In genomic region chr12:131047789-131048610, GRCh38 we compare ENCODE assay signal across 14 cellular contexts.
DNase-seq lines count a peak whose midpoint lies in the region; ATAC-seq, FAIRE-seq and TF ChIP-seq lines count a peak whose summit lies in the region.
"Had no signal": no experiment of that assay in that cellular context is flagged by ENCODE, and none has a peak within 500 bp of the region (broad histone marks: within the 10 kb centered on the region; RNA-seq: fewer than 3 reads in every experiment).

No MANE protein-coding gene starts in this region.

- no peak overlapping the region for H3K56ac ChIP-seq in H1 (replicated peaks; ENCODE audit: insufficient read length, low read depth, low read length)

- WGBS in H1 (ENCODE audit: extremely low coverage in 1 of 2, insufficient coverage in 1 of 2, insufficient read length in 1 of 2, insufficient replicate concordance in 2 of 2, low coverage in 1 of 2, low lambda C conversion rate in 2 of 2, missing lambda C conversion rate in 1 of 2), 2 experiments, result 94% methylated on average over 24 of the region's 24 CpGs; no CpG with 5 or more reads in 1 of the 2 experiments

- no peak overlapping the region for H2BK15ac ChIP-seq in H1 (ENCODE audit: low read length)

- H3K79me2 ChIP-seq in H1 (ENCODE audit: control insufficient read depth in 1 of 2, insufficient read depth in 2 of 2, low read length in 2 of 2), result no peaks in the 10 kb centered on the region

- no peak for TF ChIP-seq CTCF in H1 (IDR thresholded peaks at IDR 0.05; ENCODE audit: control extremely low read depth in 1 of 3, insufficient read depth in 1 of 3, low read depth in 1 of 3, low read length in 3 of 3)
- no peak for TF ChIP-seq CTCF in lower lobe of right lung (IDR thresholded peaks at IDR 0.05)

- POLR2A ChIA-PET in H1 (lab: Charles Lee; ENCODE audit: partially characterized antibody), result no interaction called here

- no peak overlapping the region for H2BK20ac ChIP-seq in H1 (ENCODE audit: low read length)

- H3K4me1 ChIP-seq in H1 (replicated peaks in 1 of 4; ENCODE audit: control insufficient read depth in 3 of 4, insufficient read depth in 4 of 4, low read length in 3 of 4) (no peaks in the 10 kb centered on the region), lower lobe of right lung (no peaks in the 10 kb centered on the region), subcutaneous abdominal adipose tissue (ENCODE audit: control insufficient read depth in 5 of 5, insufficient read depth in 5 of 5, low read length in 5 of 5) (peaks cover 5 to 39% (median 24%) of the 10 kb centered on the region in 5 donors)

- no peak overlapping the region for H3K14ac ChIP-seq in H1 (ENCODE audit: insufficient read length)

- no peak overlapping the region for H2BK5ac ChIP-seq in H1 (ENCODE audit: low read depth, low read length)

- H2AK5ac ChIP-seq in H1 (ENCODE audit: low read depth, low read length), result no peak overlapping the region

- no peak overlapping the region for H2BK12ac ChIP-seq in H1 (ENCODE audit: low read depth, low read length)

- H3K9ac ChIP-seq in H1 (replicated peaks in 1 of 4; ENCODE audit: extremely low read depth in 1 of 4, low read depth in 3 of 4, low read length in 3 of 4), result no peak overlapping the region
- H3K9ac ChIP-seq in subcutaneous abdominal adipose tissue (ENCODE audit: low read length in 5 of 5), result no peak overlapping the region

- H3K36me3 ChIP-seq in H7 (replicated peaks; ENCODE audit: control insufficient read depth, insufficient read depth, low read length), result no peaks in the 10 kb centered on the region
- no peaks in the 10 kb centered on the region for H3K36me3 ChIP-seq in H1 (ENCODE audit: control insufficient read depth in 2 of 4, insufficient read depth in 4 of 4, low read length in 3 of 4)
- peaks cover 5% of the 10 kb centered on the region for H3K36me3 ChIP-seq in lower lobe of right lung
- no peaks in the 10 kb centered on the region for H3K36me3 ChIP-seq in subcutaneous abdominal adipose tissue (ENCODE audit: control insufficient read depth in 5 of 5, insufficient read depth in 5 of 5, low read length in 5 of 5)
- H3K36me3 ChIP-seq: gastrocnemius medialis had no signal

- ATAC-seq in lower lobe of right lung (peak; percentile 5 to 20), HG02981 (IDR thresholded peaks at IDR 0.05; ENCODE audit: unreplicated experiment) (no peak)

- no peaks in the 10 kb centered on the region for H3K23me2 ChIP-seq in H1 (ENCODE audit: low read depth, low read length)

- peak overlapping the region; percentile 20; the same call in 1 of the 2 replicates for H4K8ac ChIP-seq in H1 (ENCODE audit: extremely low read depth, insufficient read depth, low read length)

- H3K23ac ChIP-seq in H1 (ENCODE audit: insufficient read length), result no peak overlapping the region

- FAIRE-seq in H1 (lab: Jason Lieb, UNC), result no peak
- FAIRE-seq: RCC 7860 had no signal

- no peak overlapping the region for H3K4ac ChIP-seq in H1 (replicated peaks; ENCODE audit: insufficient read length, low read depth, low read length)

- H2BK120ac ChIP-seq in H1 (replicated peaks; ENCODE audit: low read depth, low read length), result no peak overlapping the region

- no peaks in the 10 kb centered on the region for H3K79me1 ChIP-seq in H1 (ENCODE audit: low read depth, low read length)

- no peaks in the 10 kb centered on the region for H3K9me3 ChIP-seq in H1 (ENCODE audit: insufficient read depth in 2 of 2, low read depth in 1 of 2, low read length in 1 of 2)
- H3K9me3 ChIP-seq in lower lobe of right lung, result no peaks in the 10 kb centered on the region
- no peaks in the 10 kb centered on the region for H3K9me3 ChIP-seq in subcutaneous abdominal adipose tissue (ENCODE audit: control insufficient read depth in 5 of 5, low read length in 5 of 5)
- H3K9me3 ChIP-seq: gastrocnemius medialis had no signal

- peaks cover 0 to 1% of the 10 kb centered on the region in 2 experiments for H4K20me1 ChIP-seq in H1 (replicated peaks in 1 of 2; ENCODE audit: control insufficient read depth in 1 of 2, insufficient read depth in 2 of 2, low read length in 2 of 2)

- no peak for TF ChIP-seq POLR2A in H1 (IDR thresholded peaks at IDR 0.05; ENCODE audit: control extremely low read depth in 1 of 2, low read depth in 2 of 2, low read length in 2 of 2)

- no peak overlapping the region for H4K91ac ChIP-seq in H1 (replicated peaks; ENCODE audit: insufficient read length, low read length)

- no peak overlapping the region for H2AFZ ChIP-seq in H1 (ENCODE audit: low read length)

- TF ChIP-seq RAD21 in H1 (IDR thresholded peaks at IDR 0.05 in 1 of 2, conservative IDR thresholded peaks at IDR 0.05 in 1 of 2; ENCODE audit: low read depth in 2 of 2, low read length in 2 of 2), result no peak

- no peak overlapping the region for H4K5ac ChIP-seq in H1 (ENCODE audit: insufficient read length, low read depth, low read length)

- intact Hi-C loops in lower lobe of right lung (cut with DNase I), result no loop called here

- CTCF ChIA-PET in H1 (lab: Charles Lee; ENCODE audit: partially characterized antibody), result interaction anchor here (0.6 to 1.4 kb wide), 4 partner anchors 21 to 67 kb away, joined by 3 to 4 read pairs (median 4); no protein-coding TSS in a partner anchor

- no peak overlapping the region for H3K27ac ChIP-seq in H1 (ENCODE audit: low read depth, low read length)
- H3K27ac ChIP-seq in lower lobe of right lung, result peak overlapping the region; percentile 36
- H3K27ac ChIP-seq in subcutaneous abdominal adipose tissue (ENCODE audit: low read depth, low read length), result peak overlapping the region; percentile 26

- H3K27me3 ChIP-seq in H7 (ENCODE audit: control insufficient read depth, insufficient read depth, low read length) (no peaks in the 10 kb centered on the region), H1 (replicated peaks in 1 of 4; ENCODE audit: control insufficient read depth in 3 of 4, extremely low read depth in 1 of 4, insufficient read depth in 3 of 4, low read length in 3 of 4) (no peaks in the 10 kb centered on the region), lower lobe of right lung (ENCODE audit: low read depth) (no peaks in the 10 kb centered on the region), subcutaneous abdominal adipose tissue (ENCODE audit: control insufficient read depth in 5 of 5, insufficient read depth in 4 of 5, low read length in 5 of 5) (peaks cover 0 to 16% (median 5%) of the 10 kb centered on the region in 5 donors)
- H3K27me3 ChIP-seq: gastrocnemius medialis had no signal

- H3K18ac ChIP-seq in H1 (ENCODE audit: extremely low read depth, low read length), result no peak overlapping the region

- no peak for TF ChIP-seq EP300 in H1 (IDR thresholded peaks at IDR 0.05; ENCODE audit: borderline replicate concordance in 1 of 2, low read depth in 2 of 2, low read length in 2 of 2)

- peak; percentile 50 for DNase-seq in H7
- DNase-seq in H1 (ENCODE audit: low read depth in 1 of 2, low spot score in 2 of 2), result no peak
- DNase-seq in lower lobe of right lung, result peak; percentile 47
- DNase-seq in HuH-7 (ENCODE audit: low spot score), result no peak
- no peak for DNase-seq in NCI-H1436 treated with DMSO at 0.1 percent for 48 hours (lab: John Stamatoyannopoulos, UW)
- DNase-seq: activated CD4-positive, alpha-beta T cell treated with anti-CD3 and anti-CD28 coated beads for 4 hours; cortex of kidney; GDM1; NCI-H1092 treated with DMSO at 0.1 percent for 48 hours; retina had no signal

- H3K4me3 ChIP-seq in H7 (ENCODE audit: insufficient read depth, low read depth, low read length) (no peak overlapping the region), H1 (ENCODE audit: extremely low read depth in 1 of 4, insufficient read depth in 2 of 4, low read depth in 3 of 4, low read length in 4 of 4) (no peak overlapping the region), lower lobe of right lung (no peak overlapping the region), subcutaneous abdominal adipose tissue (ENCODE audit: low read depth in 1 of 5, low read length in 5 of 5) (peak overlapping the region in 1 of 5 donors; percentile 26)
- H3K4me3 ChIP-seq: gastrocnemius medialis had no signal

- no peak overlapping the region for H3K4me2 ChIP-seq in H1 (ENCODE audit: insufficient read depth in 1 of 2, low read depth in 2 of 2, low read length in 2 of 2)

TF ChIP-seq in H1, 55 proteins besides CTCF, POLR2A, EP300 and RAD21:
- TF ChIP-seq CREB1 (IDR thresholded peaks at IDR 0.05) (no peak), JUN (IDR thresholded peaks at IDR 0.05; ENCODE audit: low read depth, low read length) (no peak), FOSL1 (IDR thresholded peaks at IDR 0.05; ENCODE audit: insufficient read depth, low read depth, low read length) (no peak), JUND (IDR thresholded peaks at IDR 0.05; ENCODE audit: low read length) (no peak)

Comparison
In these comparisons a context has a peak if more than half of its experiments do, and no peak if none do; other contexts are left out.
1. DNase-seq: peak in H7 (single experiment) and lower lobe of right lung (single experiment); none in H1 (0 of 2), HuH-7 (single experiment) and NCI-H1436 treated with DMSO at 0.1 percent for 48 hours (single experiment).